In genomic region chr15:78242128-78242527, GRCh38 we compare ENCODE assay signal across 10 cellular contexts. TPM values are rescaled to one million over a fixed set of nuclear protein-coding genes. Genes with fewer than 3 reads are reported as not detected.
A peak's percentile ranks its signal among the peaks of the same experiment; 100 is the strongest.
DNase-seq lines count a peak whose midpoint lies in the region; ATAC-seq and TF ChIP-seq lines count a peak whose summit lies in the region.
"Had no signal": no experiment of that assay in that cellular context is flagged by ENCODE, and none has a peak within 500 bp of the region (broad histone marks: within the 10 kb centered on the region; RNA-seq: fewer than 3 reads in every experiment).

No MANE protein-coding gene starts in this region.

- H3K9me3 ChIP-seq in HAP-1 = 0 out of 2 replicates have a peak, but pooled peaks cover 3% of the 10 kb centered on the region
- H3K9me3 ChIP-seq in CD8-positive, alpha-beta memory T cell (ENCODE audit: low read length) = no peaks in the 10 kb centered on the region

- no peaks in the 10 kb centered on the region for H3K4me1 ChIP-seq in HAP-1
- no peaks in the 10 kb centered on the region for H3K4me1 ChIP-seq in CD8-positive, alpha-beta memory T cell (ENCODE audit: insufficient read depth, low read length)

- H3K27ac ChIP-seq in CD8-positive, alpha-beta memory T cell (ENCODE audit: low read depth, low read length) = no peak overlapping the region

- no peaks in the 10 kb centered on the region for H3K36me3 Mint-ChIP-seq in CD8-positive, alpha-beta memory T cell

- H3K9me3 Mint-ChIP-seq in CD8-positive, alpha-beta memory T cell = peaks cover 0 to 2% (median 0%) of the 10 kb centered on the region in 5 donors

- H3K4me3 Mint-ChIP-seq in CD8-positive, alpha-beta memory T cell = no peak overlapping the region

- peak; percentile 44 for TF ChIP-seq CTCF in WI38 (IDR thresholded peaks at IDR 0.05; ENCODE audit: low read depth, low read length)

- no peak for ATAC-seq in HG02798 (IDR thresholded peaks at IDR 0.05; ENCODE audit: poor library complexity, unreplicated experiment)

- POLR2A ChIA-PET in CD8-positive, alpha-beta memory T cell (lab: Charles Lee) = no interaction called here

- no peaks in the 10 kb centered on the region; the same call in 1 of the 2 replicates for H3K27me3 ChIP-seq in HAP-1 (ENCODE audit: low read depth)
- H3K27me3 ChIP-seq in CD8-positive, alpha-beta memory T cell (ENCODE audit: insufficient read depth, low read length, poor library complexity, severe bottlenecking) = no peaks in the 10 kb centered on the region

- in situ Hi-C loops in HAP-1 (cut with MboI; ENCODE audit: low sequenced_read_pairs) = loop anchor here (5.0 kb wide), 3 partner anchors 70 to 285 kb away; no protein-coding TSS in a partner anchor

- H3K27ac Mint-ChIP-seq in CD8-positive, alpha-beta memory T cell = no peak overlapping the region

- peaks cover 2 to 4% (median 3%) of the 10 kb centered on the region in 3 donors for H3K4me1 Mint-ChIP-seq in CD8-positive, alpha-beta memory T cell

- CTCF ChIA-PET in CD8-positive, alpha-beta memory T cell (lab: Charles Lee) = interaction anchor here (0.9 to 5.1 kb wide), 15 partner anchors 10 to 285 kb away, joined by 3 to 54 read pairs (median 3); partner anchors contain the start of genes CIB2 and DNAJA4

- H3K4me3 ChIP-seq in HAP-1 (no peak overlapping the region), WI38 (ENCODE audit: low read depth, low read length) (no peak overlapping the region)
- no peak overlapping the region for H3K4me3 ChIP-seq in CD8-positive, alpha-beta memory T cell (ENCODE audit: low read length)

- H3K27me3 Mint-ChIP-seq in CD8-positive, alpha-beta memory T cell = peaks cover 0 to 6% of the 10 kb centered on the region in 2 donors

- no peaks in the 10 kb centered on the region for H3K36me3 ChIP-seq in HAP-1 (replicated peaks)
- no peaks in the 10 kb centered on the region for H3K36me3 ChIP-seq in CD8-positive, alpha-beta memory T cell (ENCODE audit: insufficient read depth, low read length)

- peak; percentile 45 for DNase-seq in CD1c-positive myeloid dendritic cell (ENCODE audit: extremely low spot score)
- DNase-seq in HAP-1 (ENCODE audit: low spot score in 2 of 2) = peak; percentile 27 to 77
- DNase-seq in left kidney (ENCODE audit: low read depth, low spot score) = peak; percentile 30
- DNase-seq in CD8-positive, alpha-beta memory T cell = no peak
- no peak for DNase-seq in NCI-H1436 (lab: John Stamatoyannopoulos, UW)
- DNase-seq in COLO829 (ENCODE audit: low spot score) = no peak
- DNase-seq: NCI-H510A had no signal

RNA-seq across cellular contexts. Expression of gene ACSBG1, which starts 7.8 kb away (rescaled TPM):
- not detected for total RNA-seq in CD8-positive, alpha-beta memory T cell
- polyA plus RNA-seq in CD8-positive, alpha-beta memory T cell = 0.06 TPM
- total RNA-seq: subcutaneous adipose tissue had no signal

RNA-seq across cellular contexts. Expression of gene DNAJA4, which starts 22.2 kb away (rescaled TPM):
- 10 to 100 TPM; 32.6 to 35.3 TPM for total RNA-seq in CD8-positive, alpha-beta memory T cell
- polyA plus RNA-seq in CD8-positive, alpha-beta memory T cell = 12.3 TPM

RNA-seq across cellular contexts. Expression of gene SKIC8, which starts 57.3 kb away (rescaled TPM):
- 10 to 100 TPM; 60.2 to 62.9 TPM for total RNA-seq in CD8-positive, alpha-beta memory T cell
- 82.5 TPM for polyA plus RNA-seq in CD8-positive, alpha-beta memory T cell

Comparison
In these comparisons a context has a peak if more than half of its experiments do, and no peak if none do; other contexts are left out.
1. DNase-seq: peak in CD1c-positive myeloid dendritic cell (single experiment), HAP-1 (2 of 2) and left kidney (single experiment); none in CD8-positive, alpha-beta memory T cell (0 of 5), NCI-H1436 (single experiment) and COLO829 (single experiment).